Comparison of ENCODE assay signal across 1 cellular context in genomic region chr9:133127340-133127981, GRCh38.
TF ChIP-seq lines count a peak whose summit lies in the region.

No MANE protein-coding gene starts in this region.

TF ChIP-seq in K562, 482 proteins besides CTCF, POLR2A, EP300 and RAD21 (continued from another document):
- TF ChIP-seq, protein P1, sequence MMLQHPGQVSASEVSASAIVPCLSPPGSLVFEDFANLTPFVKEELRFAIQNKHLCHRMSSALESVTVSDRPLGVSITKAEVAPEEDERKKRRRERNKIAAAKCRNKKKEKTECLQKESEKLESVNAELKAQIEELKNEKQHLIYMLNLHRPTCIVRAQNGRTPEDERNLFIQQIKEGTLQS (IDR thresholded peaks at IDR 0.05): peak; percentile 36; the same call in 1 of the 2 replicates
- TF ChIP-seq, protein P1 (CRISPR knock-in tag; conservative IDR thresholded peaks at IDR 0.05): no peak
- TF ChIP-seq GABPA (tag; conservative IDR thresholded peaks at IDR 0.05; ENCODE audit: low read depth) (no peak), SMARCE1 (IDR thresholded peaks at IDR 0.05) (no peak), ZNF778 (CRISPR knock-in tag; IDR thresholded peaks at IDR 0.05) (no peak)
- TF ChIP-seq, protein P2, sequence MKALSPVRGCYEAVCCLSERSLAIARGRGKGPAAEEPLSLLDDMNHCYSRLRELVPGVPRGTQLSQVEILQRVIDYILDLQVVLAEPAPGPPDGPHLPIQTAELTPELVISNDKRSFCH (CRISPR knock-in tag; IDR thresholded peaks at IDR 0.05): no peak
- TF ChIP-seq, protein P2 (tag; IDR thresholded peaks at IDR 0.05): no peak
